19 cellular contexts compared by ENCODE assay signal in genomic region chr11:44732564-44732963, GRCh38. TPM values are rescaled to one million over a fixed set of nuclear protein-coding genes. Genes with fewer than 3 reads are reported as not detected.
"Had no signal": no experiment of that assay in that cellular context is flagged by ENCODE, and none has a peak within 500 bp of the region (broad histone marks: within the 10 kb centered on the region; RNA-seq: fewer than 3 reads in every experiment).

No MANE protein-coding gene starts in this region.

- H3K4me3 Mint-ChIP-seq: neural progenitor cell; stimulated activated effector memory CD8-positive, alpha-beta T cell treated with anti-CD3 and anti-CD28 coated beads, Interleukin-12 subunit alpha, Interleukin-12 subunit beta, amount 100 ng/mL, for 72 hours; T-helper 2 cell treated with Interferon-gamma antibody and Interleukin-4, amounts not matched to agents 5 μg/mL and 100 μg/mL, for 36 hours had no signal

- H3K27me3 ChIP-seq: neural progenitor cell, right lobe of liver had no signal

- ATAC-seq: activated naive CD4-positive, alpha-beta T cell treated with anti-CD3 and anti-CD28 coated beads, Interleukin-2, amount 50 U/mL, for 72 hours; right lobe of liver; stimulated activated effector memory CD8-positive, alpha-beta T cell treated with anti-CD3 and anti-CD28 coated beads, Interleukin-12 subunit alpha, Interleukin-12 subunit beta, amount 100 ng/mL, for 72 hours; upper lobe of right lung had no signal

- H3K9me3 ChIP-seq: prostate gland, right lobe of liver, SK-N-SH, stomach, thoracic aorta, upper lobe of right lung had no signal

- H3K36me3 Mint-ChIP-seq: activated naive CD4-positive, alpha-beta T cell treated with anti-CD3 and anti-CD28 coated beads, Interleukin-2, amount 50 U/mL, for 72 hours; stimulated activated effector memory CD8-positive, alpha-beta T cell treated with anti-CD3 and anti-CD28 coated beads, Interleukin-12 subunit alpha, Interleukin-12 subunit beta, amount 100 ng/mL, for 72 hours had no signal

- FAIRE-seq: TTC549 had no signal

- H3K36me3 ChIP-seq: neural progenitor cell, prostate gland, right lobe of liver, stomach, thoracic aorta, upper lobe of right lung had no signal

- H3K27ac Mint-ChIP-seq: activated naive CD4-positive, alpha-beta T cell treated with anti-CD3 and anti-CD28 coated beads, Interleukin-2, amount 50 U/mL, for 72 hours; T-helper 2 cell treated with Interferon-gamma antibody and Interleukin-4, amounts not matched to agents 5 μg/mL and 100 μg/mL, for 36 hours had no signal

- H3K27ac ChIP-seq: epithelial cell of prostate, neural progenitor cell, prostate gland, right lobe of liver, thoracic aorta, upper lobe of right lung had no signal

- H3K4me3 ChIP-seq: neural progenitor cell, prostate gland, right lobe of liver, smooth muscle cell, stomach, thoracic aorta, upper lobe of right lung had no signal

- H3K9me3 Mint-ChIP-seq: activated naive CD4-positive, alpha-beta T cell treated with anti-CD3 and anti-CD28 coated beads, Interleukin-2, amount 50 U/mL, for 72 hours; neural progenitor cell; stimulated activated effector memory CD8-positive, alpha-beta T cell treated with anti-CD3 and anti-CD28 coated beads, Interleukin-12 subunit alpha, Interleukin-12 subunit beta, amount 100 ng/mL, for 72 hours; T-helper 2 cell treated with Interferon-gamma antibody and Interleukin-4, amounts not matched to agents 5 μg/mL and 100 μg/mL, for 36 hours had no signal

- H3K4me1 ChIP-seq: prostate gland had no signal

- DNase-seq: activated CD4-positive, alpha-beta T cell treated with anti-CD3 and anti-CD28 coated beads, Interleukin-2, amount 50 U/mL, for 4 hours; activated gamma-delta T cell treated with Interleukin-2 at 50 U/mL for 16 hours; foreskin melanocyte; mammary epithelial cell; midbrain; right lobe of liver; stimulated activated CD4-positive, alpha-beta T cell treated with anti-CD3 and anti-CD28 coated beads, Interleukin-4, amount 100 ng/mL, for 24 hours; stomach; upper lobe of right lung had no signal

RNA-seq across cellular contexts. Expression of gene TSPAN18, which starts 5.8 kb away (rescaled TPM):
- total RNA-seq: mammary epithelial cell had no signal
